ENCODE assay signal across 8 cellular contexts in genomic region chr20:35146299-35146921, GRCh38. TPM values are rescaled to one million over a fixed set of nuclear protein-coding genes. Genes with fewer than 3 reads are reported as not detected.
A peak's percentile ranks its signal among the peaks of the same experiment; 100 is the strongest.
DNase-seq lines count a peak whose midpoint lies in the region; ATAC-seq and TF ChIP-seq lines count a peak whose summit lies in the region.

No MANE protein-coding gene starts in this region.

- no peaks in the 10 kb centered on the region for H3K27me3 Mint-ChIP-seq in mesothelial cell of epicardium (ENCODE audit: low read depth)

- H3K4me2 ChIP-seq in DND-41 (ENCODE audit: insufficient read depth, low read length) (peak overlapping the region; percentile 96), HCT116 (ENCODE audit: low read length) (peak overlapping the region; percentile 95)

- peak overlapping the region; percentile 92 for H2AFZ ChIP-seq in DND-41 (ENCODE audit: low read depth, low read length)
- peak overlapping the region; percentile 62 for H2AFZ ChIP-seq in HCT116 (ENCODE audit: low read depth, low read length, poor library complexity, severe bottlenecking)

- peak overlapping the region; percentile 70 for H3K9ac ChIP-seq in DND-41 (ENCODE audit: low read depth, low read length)
- H3K9ac ChIP-seq in HCT116 (ENCODE audit: low read length), result peak overlapping the region; percentile 78
- H3K9ac ChIP-seq in duodenal mucosa (ENCODE audit: low read depth in 1 of 2, low read length in 2 of 2), result peak overlapping the region; percentile 84 to 94

- peaks cover 23% of the 10 kb centered on the region for H3K4me1 ChIP-seq in DND-41 (ENCODE audit: insufficient read depth, low read length)
- peaks cover 3 to 12% of the 10 kb centered on the region in 2 experiments; a peak in 2 of 4 replicates for H3K4me1 ChIP-seq in HCT116 (ENCODE audit: control insufficient read depth in 1 of 2, insufficient read depth in 2 of 2, low read length in 2 of 2)
- H3K4me1 ChIP-seq in duodenal mucosa (ENCODE audit: control insufficient read depth in 1 of 2, insufficient read depth in 2 of 2, low read length in 2 of 2), result peaks cover 16 to 24% of the 10 kb centered on the region in 2 donors

- intact Hi-C loops in HCT116 (cut with micrococcal nuclease), result loop anchor here (5.0 kb wide), 1 partner anchor 54 kb away; the partner anchor contains the start of gene TRPC4AP

- H3K27ac Mint-ChIP-seq in mesothelial cell of epicardium, result peak overlapping the region; percentile 97

- H3K79me2 ChIP-seq in DND-41 (ENCODE audit: insufficient read depth, low read length), result peaks cover 12% of the 10 kb centered on the region
- peaks cover 6% of the 10 kb centered on the region; the same call in 1 of the 2 replicates for H3K79me2 ChIP-seq in HCT116 (ENCODE audit: insufficient read depth, low read length)

- TF ChIP-seq CTCF in DND-41 (IDR thresholded peaks at IDR 0.05; ENCODE audit: borderline replicate concordance, extremely low read depth, low read length, poor library complexity, severe bottlenecking) (peak; percentile 10), HCT116 (IDR thresholded peaks at IDR 0.05 in 2 of 3, conservative IDR thresholded peaks at IDR 0.05 in 1 of 3; ENCODE audit: borderline replicate concordance in 1 of 3, insufficient read depth in 1 of 3, low read depth in 2 of 3, low read length in 2 of 3) (no peak; a peak in 1 of 6 replicates), mesothelial cell of epicardium (IDR thresholded peaks at IDR 0.05; ENCODE audit: unreplicated experiment) (no peak)

- no peaks in the 10 kb centered on the region for H3K9me2 ChIP-seq in HCT116 (ENCODE audit: insufficient read depth)

- TF ChIP-seq POLR2A in HCT116 (IDR thresholded peaks at IDR 0.05; ENCODE audit: borderline replicate concordance, extremely low read depth, insufficient read depth, insufficient read length) (no peak), GM18505 (IDR thresholded peaks at IDR 0.05; ENCODE audit: borderline replicate concordance, extremely low read depth, insufficient read depth, insufficient read length) (no peak)

- peaks cover 25% of the 10 kb centered on the region for H3K4me1 Mint-ChIP-seq in mesothelial cell of epicardium

- H3K27ac ChIP-seq in DND-41 (ENCODE audit: low read length) (peak overlapping the region; percentile 81), HCT116 (ENCODE audit: low read depth, low read length) (peak overlapping the region; percentile 78), duodenal mucosa (ENCODE audit: low read depth, low read length) (peak overlapping the region; percentile 70)

- TSS peak; percentile 50 for BruUV-seq in HCT116 (replicated peaks; lab: Mats Ljungman, UMichigan)

- H3K9me3 Mint-ChIP-seq in mesothelial cell of epicardium, result no peaks in the 10 kb centered on the region

- DNase-seq in DND-41, result peak; percentile 13
- DNase-seq in HCT116 (ENCODE audit: low read depth, low spot score), result no peak
- peak; percentile 31 for DNase-seq in SK-MEL-5 (ENCODE audit: low read depth, low spot score)
- no peak for DNase-seq in mesothelial cell of epicardium (ENCODE audit: low spot score in 2 of 2, unreplicated experiment in 2 of 2)
- no peak for DNase-seq in NCI-H774 (lab: John Stamatoyannopoulos, UW)

- H3K4me3 ChIP-seq in DND-41 (ENCODE audit: low read depth in 1 of 2, low read length in 2 of 2), result peak overlapping the region; percentile 46 to 73
- peak overlapping the region; percentile 77 to 98 for H3K4me3 ChIP-seq in HCT116 (replicated peaks in 1 of 2; ENCODE audit: low read depth in 1 of 2, low read length in 2 of 2)
- peak overlapping the region; percentile 98 to 99 for H3K4me3 ChIP-seq in duodenal mucosa (ENCODE audit: low read depth in 1 of 2, low read length in 2 of 2)

- in situ Hi-C loops in SK-MEL-5 (cut with HindIII; ENCODE audit: low pct_unique_long_range_greater_than_20kb, low sequenced_read_pairs), result no loop called here

- H3K9me3 ChIP-seq in DND-41 (ENCODE audit: insufficient read depth, low read length, severe bottlenecking) (no peaks in the 10 kb centered on the region), HCT116 (ENCODE audit: control insufficient read depth in 1 of 2, insufficient read depth in 1 of 2, low read depth in 1 of 2, low read length in 2 of 2) (no peaks in the 10 kb centered on the region), duodenal mucosa (ENCODE audit: control insufficient read depth in 1 of 2, low read length in 2 of 2) (no peaks in the 10 kb centered on the region)

- TF ChIP-seq RAD21 in HCT116 (IDR thresholded peaks at IDR 0.05; ENCODE audit: low read depth), result no peak

- H3K36me3 Mint-ChIP-seq in mesothelial cell of epicardium, result peaks cover 7% of the 10 kb centered on the region

- POLR2A ChIA-PET in HCT116 (lab: Charles Lee), result interaction anchor here (0.6 to 1.5 kb wide), 6 partner anchors 20 to 271 kb away, joined by 3 to 4 read pairs (median 3); partner anchors contain the start of genes ACSS2 and TRPC4AP

- H3K36me3 ChIP-seq in DND-41 (ENCODE audit: insufficient read depth, low read length) (peaks cover 32% of the 10 kb centered on the region), HCT116 (ENCODE audit: control insufficient read depth in 1 of 2, insufficient read depth in 2 of 2, low read length in 2 of 2) (peaks cover 4 to 12% of the 10 kb centered on the region in 2 experiments; a peak in 1 of 4 replicates), duodenal mucosa (ENCODE audit: control insufficient read depth in 1 of 2, insufficient read depth in 2 of 2, low read length in 2 of 2) (peaks cover 2 to 24% of the 10 kb centered on the region in 2 donors)

- ATAC-seq in DND-41 (ENCODE audit: insufficient read depth, low read depth) (no peak), HCT116 (peak; percentile 43), GM18505 (IDR thresholded peaks at IDR 0.05; ENCODE audit: unreplicated experiment) (no peak), GM21619 (IDR thresholded peaks at IDR 0.05; ENCODE audit: unreplicated experiment) (no peak)

- H3K27me3 ChIP-seq in DND-41 (ENCODE audit: insufficient read depth, low read length, poor library complexity), result no peaks in the 10 kb centered on the region
- no peaks in the 10 kb centered on the region for H3K27me3 ChIP-seq in HCT116 (ENCODE audit: insufficient read depth, low read length)
- no peaks in the 10 kb centered on the region for H3K27me3 ChIP-seq in duodenal mucosa (ENCODE audit: control insufficient read depth in 1 of 2, insufficient read depth in 2 of 2, low read length in 2 of 2)

- RAD21 ChIA-PET in HCT116 (lab: Charles Lee; ENCODE audit: low non-redundant PET in 1 of 2, low total read pairs in 2 of 2, uncharacterized antibody in 2 of 2, unreplicated experiment in 2 of 2), result interaction anchor here in 1 of 2 experiments (1.0 kb wide), 1 partner anchor 50 kb away, joined by 3 read pairs; no protein-coding TSS in a partner anchor

- no peaks in the 10 kb centered on the region for H4K20me1 ChIP-seq in DND-41 (ENCODE audit: insufficient read depth, low read length)
- H4K20me1 ChIP-seq in HCT116 (ENCODE audit: insufficient read depth), result no peaks in the 10 kb centered on the region

- H3K4me3 Mint-ChIP-seq in mesothelial cell of epicardium, result peak overlapping the region; percentile 93

- CTCF ChIA-PET in HCT116 (lab: Charles Lee), result interaction anchor here (0.9 to 3.5 kb wide), 9 partner anchors 20 to 272 kb away, joined by 3 to 29 read pairs (median 4); partner anchors contain the start of gene TRPC4AP

TF ChIP-seq in HCT116, 20 proteins besides CTCF, POLR2A, EP300 and RAD21 (continues in another document):
- TF ChIP-seq POLR2AphosphoS5 (IDR thresholded peaks at IDR 0.05; ENCODE audit: low read depth, low read length), result no peak
- no peak for TF ChIP-seq FOSL1 (IDR thresholded peaks at IDR 0.05; ENCODE audit: low read depth)
- TF ChIP-seq EZH2 (IDR thresholded peaks at IDR 0.05), result no peak
- no peak for TF ChIP-seq TCF7L2 (IDR thresholded peaks at IDR 0.05; ENCODE audit: borderline replicate concordance, extremely low read depth, insufficient read depth, insufficient read length)
- TF ChIP-seq ZNF274 (IDR thresholded peaks at IDR 0.05; ENCODE audit: low read depth, low read length), result no peak
- TF ChIP-seq ELF1 (IDR thresholded peaks at IDR 0.05; ENCODE audit: borderline replicate concordance, low read depth), result no peak
- TF ChIP-seq SRF (IDR thresholded peaks at IDR 0.05; ENCODE audit: low read depth), result no peak
- TF ChIP-seq JUND (IDR thresholded peaks at IDR 0.05), result no peak

RNA-seq across cellular contexts. Expression of gene EDEM2, which starts 0.7 kb away (rescaled TPM):
- total RNA-seq in HCT116 (2021; ENCODE audit: unreplicated experiment) (22.8 TPM), mesothelial cell of epicardium (15.1 to 17.3 TPM (median 16.5 TPM) in 3 replicates)
- polyA plus RNA-seq in HCT116 (2012), result 19.3 and 20.8 TPM in 2 replicates
- total RNA-seq in SK-MEL-5 (2014; rRNA removed; shearing (Covaris generic)), result 94.9 and 103 TPM in 2 replicates
- 62.1 and 75.0 TPM in 2 replicates for polyA plus RNA-seq in SK-MEL-5 (2015; cell fraction: cytosol; rRNA removed)
- 20.9 and 21.8 TPM in 2 replicates for polyA plus RNA-seq in SK-MEL-5 (2015; cell fraction: nucleus; rRNA removed)

RNA-seq across cellular contexts. Expression of gene PROCR, which starts 25.5 kb away (rescaled TPM):
- total RNA-seq in HCT116 (2021; ENCODE audit: unreplicated experiment) (52.0 TPM), mesothelial cell of epicardium (4.0 to 4.7 TPM (median 4.4 TPM) in 3 replicates)
- 74.7 and 76.9 TPM in 2 replicates for polyA plus RNA-seq in HCT116 (2012)
- total RNA-seq in SK-MEL-5 (2014; rRNA removed; shearing (Covaris generic)), result 41.0 and 45.2 TPM in 2 replicates
- 55.9 and 57.7 TPM in 2 replicates for polyA plus RNA-seq in SK-MEL-5 (2015; cell fraction: cytosol; rRNA removed)
- polyA plus RNA-seq in SK-MEL-5 (2015; cell fraction: nucleus; rRNA removed), result 5.5 and 9.2 TPM in 2 replicates

RNA-seq across cellular contexts. Expression of gene TRPC4AP, which starts 53.8 kb away (rescaled TPM):
- 48.6 TPM for total RNA-seq in HCT116 (2021; ENCODE audit: unreplicated experiment)
- 48.6 and 48.8 TPM in 2 replicates for polyA plus RNA-seq in HCT116 (2012)
- total RNA-seq in SK-MEL-5 (2014; rRNA removed; shearing (Covaris generic)), result 32.8 and 34.8 TPM in 2 replicates
- 56.3 and 77.5 TPM in 2 replicates for polyA plus RNA-seq in SK-MEL-5 (2015; cell fraction: cytosol; rRNA removed)
- 121 and 141 TPM in 2 replicates for polyA plus RNA-seq in SK-MEL-5 (2015; cell fraction: nucleus; rRNA removed)
- 93.8 to 96.2 TPM (median 95.6 TPM) in 3 replicates for total RNA-seq in mesothelial cell of epicardium

Comparison
In these comparisons a context has a peak if more than half of its experiments do, and no peak if none do; other contexts are left out.
1. DNase-seq: peak in DND-41 (single experiment) and SK-MEL-5 (single experiment); none in HCT116 (single experiment), mesothelial cell of epicardium (0 of 2) and NCI-H774 (single experiment).
2. Peak in every context shown above with its lines, with median percentiles within 50 percentile points of each other: H3K27ac ChIP-seq, H3K4me3 ChIP-seq and H3K9ac ChIP-seq.